In genomic region chr1:43946244-43947060, GRCh38 we compare ENCODE assay signal across 8 cellular contexts. TPM values are rescaled to one million over a fixed set of nuclear protein-coding genes. Genes with fewer than 3 reads are reported as not detected.
A peak's percentile ranks its signal among the peaks of the same experiment; 100 is the strongest.
DNase-seq lines count a peak whose midpoint lies in the region; ATAC-seq and TF ChIP-seq lines count a peak whose summit lies in the region.

A gene with protein sequence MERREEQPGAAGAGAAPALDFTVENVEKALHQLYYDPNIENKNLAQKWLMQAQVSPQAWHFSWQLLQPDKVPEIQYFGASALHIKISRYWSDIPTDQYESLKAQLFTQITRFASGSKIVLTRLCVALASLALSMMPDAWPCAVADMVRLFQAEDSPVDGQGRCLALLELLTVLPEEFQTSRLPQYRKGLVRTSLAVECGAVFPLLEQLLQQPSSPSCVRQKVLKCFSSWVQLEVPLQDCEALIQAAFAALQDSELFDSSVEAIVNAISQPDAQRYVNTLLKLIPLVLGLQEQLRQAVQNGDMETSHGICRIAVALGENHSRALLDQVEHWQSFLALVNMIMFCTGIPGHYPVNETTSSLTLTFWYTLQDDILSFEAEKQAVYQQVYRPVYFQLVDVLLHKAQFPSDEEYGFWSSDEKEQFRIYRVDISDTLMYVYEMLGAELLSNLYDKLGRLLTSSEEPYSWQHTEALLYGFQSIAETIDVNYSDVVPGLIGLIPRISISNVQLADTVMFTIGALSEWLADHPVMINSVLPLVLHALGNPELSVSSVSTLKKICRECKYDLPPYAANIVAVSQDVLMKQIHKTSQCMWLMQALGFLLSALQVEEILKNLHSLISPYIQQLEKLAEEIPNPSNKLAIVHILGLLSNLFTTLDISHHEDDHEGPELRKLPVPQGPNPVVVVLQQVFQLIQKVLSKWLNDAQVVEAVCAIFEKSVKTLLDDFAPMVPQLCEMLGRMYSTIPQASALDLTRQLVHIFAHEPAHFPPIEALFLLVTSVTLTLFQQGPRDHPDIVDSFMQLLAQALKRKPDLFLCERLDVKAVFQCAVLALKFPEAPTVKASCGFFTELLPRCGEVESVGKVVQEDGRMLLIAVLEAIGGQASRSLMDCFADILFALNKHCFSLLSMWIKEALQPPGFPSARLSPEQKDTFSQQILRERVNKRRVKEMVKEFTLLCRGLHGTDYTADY (plus strand): TSS chr1:43946950. CDS start chr1:43947601, 651 bp downstream.

- intact Hi-C loops in sciatic nerve (cut with DNase I): no loop called here

- H3K4me3 ChIP-seq in astrocyte of the spinal cord (ENCODE audit: low read depth, low read length): peak within 1 kb of the TSS; percentile 71

- peak; percentile 59 for TF ChIP-seq CTCF in astrocyte of the spinal cord (IDR thresholded peaks at IDR 0.05; ENCODE audit: low read depth, low read length)

- peak; percentile 94 for DNase-seq in NK-92 treated with Interleukin-12 subunit alpha and Interleukin-12 subunit beta, amount 100 ng/mL, for 24 hours (lab: John Stamatoyannopoulos, UW)
- DNase-seq in NK-92 (lab: John Stamatoyannopoulos, UW; ENCODE audit: unreplicated experiment) (no peak), NCI-H2029 (lab: John Stamatoyannopoulos, UW) (peak; percentile 99), T1000 (lab: John Stamatoyannopoulos, UW) (peak; percentile 96), astrocyte of the spinal cord (ENCODE audit: low read depth, low spot score) (peak; percentile 96), hypothalamus (lab: John Stamatoyannopoulos, UW) (peak; percentile 58 to 99 (median 96)), sciatic nerve (ENCODE audit: low spot score) (peak; percentile 96)

- ATAC-seq in HG02981 (IDR thresholded peaks at IDR 0.05; ENCODE audit: unreplicated experiment) (peak; percentile 92), sciatic nerve (peak; percentile 98)

- in situ Hi-C loops in astrocyte of the spinal cord (cut with HindIII; ENCODE audit: low sequenced_read_pairs): no loop called here

RNA-seq across cellular contexts. Expression of the gene that starts here (rescaled TPM):
- 29.0 TPM for total RNA-seq in sciatic nerve
